ENCODE assay signal across 10 cellular contexts in the genomic region with DNA sequence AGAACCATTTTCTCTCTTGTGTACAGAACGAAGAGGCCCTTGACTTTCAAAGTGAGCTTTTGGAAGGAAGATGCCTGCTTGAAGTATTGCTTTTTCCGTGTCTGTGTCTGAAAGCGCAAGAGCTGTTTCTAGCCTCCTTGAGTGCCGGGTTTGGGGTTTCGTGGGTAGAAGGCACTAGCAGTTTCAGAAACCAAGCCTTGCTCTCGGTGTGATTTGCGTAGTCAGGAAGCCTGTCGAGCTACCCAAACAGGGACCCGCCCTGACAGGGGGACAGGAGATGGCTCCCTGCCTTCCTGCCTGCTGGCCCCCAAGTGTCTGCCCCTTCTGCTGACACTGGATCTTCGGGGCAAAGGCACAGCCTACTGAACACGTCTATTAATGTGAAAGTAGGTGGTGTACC.
DNase-seq lines count a peak whose midpoint lies in the region; ATAC-seq and TF ChIP-seq lines count a peak whose summit lies in the region.
"Had no signal": no experiment of that assay in that cellular context is flagged by ENCODE, and none has a peak within 500 bp of the region (broad histone marks: within the 10 kb centered on the region; RNA-seq: fewer than 3 reads in every experiment).

No MANE protein-coding gene starts in this region.

- H3K36me3 Mint-ChIP-seq in activated naive CD4-positive, alpha-beta T cell treated with anti-CD3 and anti-CD28 coated beads, Interleukin-2, amount 50 U/mL, for 72 hours, result peaks cover 6 to 11% of the 10 kb centered on the region in 2 donors
- H3K36me3 Mint-ChIP-seq: mesothelial cell of epicardium had no signal

- H3K27ac ChIP-seq in caudate nucleus (ENCODE audit: low read depth, low read length) (no peak overlapping the region), gastrocnemius medialis (no peak overlapping the region)

- H3K9me3 ChIP-seq in gastrocnemius medialis, result no peaks in the 10 kb centered on the region

- H3K9me3 Mint-ChIP-seq in activated naive CD4-positive, alpha-beta T cell treated with anti-CD3 and anti-CD28 coated beads, Interleukin-2, amount 50 U/mL, for 72 hours, result no peaks in the 10 kb centered on the region
- H3K9me3 Mint-ChIP-seq: mesothelial cell of epicardium had no signal

- TF ChIP-seq CTCF in gastrocnemius medialis (IDR thresholded peaks at IDR 0.05 in 4 of 5, conservative IDR thresholded peaks at IDR 0.05 in 1 of 5), result no peak

- ATAC-seq in GM21447 (IDR thresholded peaks at IDR 0.05; ENCODE audit: unreplicated experiment) (peak; percentile 55), HG02981 (IDR thresholded peaks at IDR 0.05; ENCODE audit: unreplicated experiment) (no peak), gastrocnemius medialis (no peak)
- peak; percentile 69 to 83 for ATAC-seq in activated naive CD4-positive, alpha-beta T cell treated with anti-CD3 and anti-CD28 coated beads, Interleukin-2, amount 50 U/mL, for 72 hours

- H3K4me3 ChIP-seq in gastrocnemius medialis, result no peak overlapping the region

- no peaks in the 10 kb centered on the region for H3K27me3 ChIP-seq in gastrocnemius medialis

- no peak for TF ChIP-seq POLR2A in gastrocnemius medialis (IDR thresholded peaks at IDR 0.05)

- H3K27ac Mint-ChIP-seq in activated naive CD4-positive, alpha-beta T cell treated with anti-CD3 and anti-CD28 coated beads, Interleukin-2, amount 50 U/mL, for 72 hours, result peak overlapping the region in 1 of 2 donors; percentile 46
- H3K27ac Mint-ChIP-seq: mesothelial cell of epicardium had no signal

- DNase-seq in T-helper 9 cell (peak; percentile 37), NCI-H1417 treated with DMSO at 0.1 percent for 48 hours (lab: John Stamatoyannopoulos, UW) (no peak), caudate nucleus (lab: John Stamatoyannopoulos, UW) (no peak), gastrocnemius medialis (no peak)
- DNase-seq in activated naive CD4-positive, alpha-beta T cell treated with anti-CD3 and anti-CD28 coated beads, Interleukin-2, amount 50 U/mL, for 72 hours (ENCODE audit: low spot score in 2 of 2), result peak in 1 of 2 donors; percentile 56
- peak; percentile 4 to 19 for DNase-seq in stimulated activated CD8-positive, alpha-beta memory T cell treated with anti-CD3 and anti-CD28 coated beads, Interleukin-2, amount 100 ng/mL, for 1 hour (ENCODE audit: low read depth in 2 of 2)
- DNase-seq: NCI-H146 had no signal

- H3K36me3 ChIP-seq in gastrocnemius medialis, result no peaks in the 10 kb centered on the region

- in situ Hi-C loops in gastrocnemius medialis (cut with MboI; ENCODE audit: low sequenced_read_pairs in 4 of 4), result no loop called here

- intact Hi-C loops in gastrocnemius medialis (cut with DNase I; ENCODE audit: low total_unique reads), result no loop called here

- H3K4me1 ChIP-seq in gastrocnemius medialis, result no peaks in the 10 kb centered on the region

Comparison
In these comparisons a context has a peak if more than half of its experiments do, and no peak if none do; other contexts are left out.
1. ATAC-seq: peak in GM21447 (single experiment) and activated naive CD4-positive, alpha-beta T cell treated with anti-CD3 and anti-CD28 coated beads, Interleukin-2, amount 50 U/mL, for 72 hours (2 of 2); none in HG02981 (single experiment) and gastrocnemius medialis (0 of 2).
2. DNase-seq: peak in T-helper 9 cell (single experiment) and stimulated activated CD8-positive, alpha-beta memory T cell treated with anti-CD3 and anti-CD28 coated beads, Interleukin-2, amount 100 ng/mL, for 1 hour (2 of 2); none in NCI-H1417 treated with DMSO at 0.1 percent for 48 hours (single experiment), caudate nucleus (0 of 61) and gastrocnemius medialis (0 of 2).